11 cellular contexts compared by ENCODE assay signal in the genomic region with DNA sequence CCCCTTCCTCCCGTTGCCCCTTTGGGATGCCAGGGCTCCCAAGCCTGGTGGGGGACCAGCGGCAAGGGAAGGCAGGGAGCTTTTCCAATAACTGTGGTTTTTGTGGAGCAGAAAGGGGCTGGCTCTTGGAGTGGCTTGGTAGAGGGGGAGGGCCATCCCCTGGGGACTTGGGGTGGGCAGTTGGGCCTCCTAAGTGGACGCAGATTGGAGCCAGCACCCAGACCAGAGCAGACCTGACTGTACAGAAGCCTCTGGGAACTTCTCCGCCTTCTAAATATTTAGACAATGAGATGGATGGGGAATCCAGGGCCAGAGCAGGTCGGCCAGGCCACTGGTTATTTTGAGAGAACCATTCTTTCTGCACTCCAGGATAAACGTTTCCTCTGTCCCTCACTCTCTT. TPM values are rescaled to one million over a fixed set of nuclear protein-coding genes. Genes with fewer than 3 reads are reported as not detected.
DNase-seq lines count a peak whose midpoint lies in the region; ATAC-seq, FAIRE-seq and TF ChIP-seq lines count a peak whose summit lies in the region.
"Had no signal": no experiment of that assay in that cellular context is flagged by ENCODE, and none has a peak within 500 bp of the region (broad histone marks: within the 10 kb centered on the region; RNA-seq: fewer than 3 reads in every experiment).

No MANE protein-coding gene starts in this region.

- TF ChIP-seq EP300 in K562 (IDR thresholded peaks at IDR 0.05; ENCODE audit: low read length) (no peak), suprapubic skin (IDR thresholded peaks at IDR 0.05) (no peak)

- H2AFZ ChIP-seq in K562 (ENCODE audit: low read depth, low read length) (peak overlapping the region; percentile 37; the same call in 1 of the 2 replicates), H9 (ENCODE audit: low read length) (no peak overlapping the region)

- H2BK12ac ChIP-seq in H9 (ENCODE audit: insufficient read length, low read depth, low read length) = no peak overlapping the region

- no peak overlapping the region for H2BK15ac ChIP-seq in H9 (ENCODE audit: low read depth, low read length)

- no TSS peak for BruUV-seq in K562 (replicated peaks; lab: Mats Ljungman, UMichigan)

- TF ChIP-seq CTCF in K562 (IDR thresholded peaks at IDR 0.05 in 2 of 3, conservative IDR thresholded peaks at IDR 0.05 in 1 of 3; ENCODE audit: insufficient read depth in 2 of 3, low read depth in 1 of 3, low read length in 3 of 3) (no peak), lower lobe of right lung (IDR thresholded peaks at IDR 0.05) (no peak), suprapubic skin (IDR thresholded peaks at IDR 0.05) (no peak), H9 (conservative IDR thresholded peaks at IDR 0.05) (no peak), dorsolateral prefrontal cortex (IDR thresholded peaks at IDR 0.05 in 54 of 56, conservative IDR thresholded peaks at IDR 0.05 in 2 of 56; ENCODE audit: low read depth in 1 of 56, partially characterized antibody in 56 of 56) (no peak)

- FAIRE-seq in K562 (lab: Jason Lieb, UNC) = no peak

- H3K4me2 ChIP-seq in K562 (ENCODE audit: insufficient read depth, low read length) (no peak overlapping the region), H9 (ENCODE audit: insufficient read depth, insufficient read length, low read length) (no peak overlapping the region)

- no peak overlapping the region for H3K18ac ChIP-seq in H9 (ENCODE audit: insufficient read length, low read depth, low read length)

- no peak overlapping the region for H4K8ac ChIP-seq in H9 (replicated peaks; ENCODE audit: insufficient read length, low read depth, low read length)

- H3K9me3 ChIP-seq in K562 (replicated peaks; ENCODE audit: control insufficient read depth, insufficient read depth, low read depth, low read length) = no peaks in the 10 kb centered on the region
- H3K9me3 ChIP-seq in lower lobe of right lung = no peaks in the 10 kb centered on the region
- no peaks in the 10 kb centered on the region for H3K9me3 ChIP-seq in suprapubic skin
- H3K9me3 ChIP-seq in H9 (ENCODE audit: control insufficient read depth, low read depth, low read length) = no peaks in the 10 kb centered on the region
- H3K9me3 ChIP-seq: SJSA1 had no signal

- H3K4me1 Mint-ChIP-seq in activated T-cell treated with anti-CD3 and anti-CD28 coated beads, Interleukin-2, amount 50 U/mL, for 72 hours (ENCODE audit: low read depth) = peaks cover 86% of the 10 kb centered on the region
- H3K4me1 Mint-ChIP-seq in activated T-cell treated with anti-CD3 and anti-CD28 coated beads, Interleukin-2, amount 50 U/mL, for 24 hours (ENCODE audit: low read depth) = peaks cover 77% of the 10 kb centered on the region
- peaks cover 9 to 27% of the 10 kb centered on the region in 2 experiments for H3K4me1 Mint-ChIP-seq in H9

- intact Hi-C loops in K562 (cut with micrococcal nuclease) (no loop called here), lower lobe of right lung (cut with DNase I) (no loop called here), dorsolateral prefrontal cortex (cut with DNase I) (no loop called here)

- no peaks in the 10 kb centered on the region for H4K20me1 ChIP-seq in K562 (replicated peaks; ENCODE audit: control insufficient read depth, insufficient read depth, low read length)
- H4K20me1 ChIP-seq in H9 (ENCODE audit: control insufficient read depth, insufficient read depth, insufficient read length) = no peaks in the 10 kb centered on the region

- no peak overlapping the region for H3T11ph ChIP-seq in H9 (ENCODE audit: low read length)

- no peak overlapping the region for H2BK5ac ChIP-seq in H9 (ENCODE audit: insufficient read length, low read length)

- ATAC-seq in activated T-cell treated with anti-CD3 and anti-CD28 coated beads, Interleukin-2, amount 50 U/mL, for 72 hours (replicated peaks in 1 of 2) = no peak
- no peak for ATAC-seq in K562
- no peak for ATAC-seq in lower lobe of right lung

- H2BK20ac ChIP-seq in H9 (ENCODE audit: low read depth, low read length, poor library complexity, severe bottlenecking) = no peak overlapping the region

- no peak overlapping the region for H4K5ac ChIP-seq in H9 (ENCODE audit: insufficient read length, low read depth, low read length)

- H3K9me3 Mint-ChIP-seq in activated T-cell treated with anti-CD3 and anti-CD28 coated beads, Interleukin-2, amount 50 U/mL, for 72 hours = no peaks in the 10 kb centered on the region
- no peaks in the 10 kb centered on the region for H3K9me3 Mint-ChIP-seq in activated T-cell treated with anti-CD3 and anti-CD28 coated beads, Interleukin-2, amount 50 U/mL, for 24 hours
- H3K9me3 Mint-ChIP-seq in H9 = no peaks in the 10 kb centered on the region; a peak in 1 of 5 replicates

- H3K9ac ChIP-seq in K562 (ENCODE audit: insufficient read depth in 1 of 2, low read depth in 2 of 2, low read length in 2 of 2) = peak overlapping the region in 1 of 2 experiments; percentile 48; a peak in 1 of 4 replicates
- H3K9ac ChIP-seq in H9 (ENCODE audit: extremely low read depth, insufficient read length, low read length) = no peak overlapping the region

- H2BK120ac ChIP-seq in H9 (ENCODE audit: low read depth, low read length, poor library complexity, severe bottlenecking) = no peak overlapping the region

- H3K27me3 Mint-ChIP-seq in activated T-cell treated with anti-CD3 and anti-CD28 coated beads, Interleukin-2, amount 50 U/mL, for 72 hours (ENCODE audit: low read depth) = no peaks in the 10 kb centered on the region
- H3K27me3 Mint-ChIP-seq in activated T-cell treated with anti-CD3 and anti-CD28 coated beads, Interleukin-2, amount 50 U/mL, for 24 hours = no peaks in the 10 kb centered on the region
- peaks cover 14% of the 10 kb centered on the region for H3K27me3 Mint-ChIP-seq in H9 (ENCODE audit: low read depth)

- no peak overlapping the region for H3K23ac ChIP-seq in H9 (ENCODE audit: insufficient read length, low read depth, low read length)

- H3K27ac Mint-ChIP-seq in activated T-cell treated with anti-CD3 and anti-CD28 coated beads, Interleukin-2, amount 50 U/mL, for 72 hours = no peak overlapping the region
- H3K27ac Mint-ChIP-seq in activated T-cell treated with anti-CD3 and anti-CD28 coated beads, Interleukin-2, amount 50 U/mL, for 24 hours = no peak overlapping the region
- no peak overlapping the region; a peak in 1 of 7 replicates for H3K27ac Mint-ChIP-seq in H9

- H3K4ac ChIP-seq in H9 (ENCODE audit: low read depth, low read length) = no peak overlapping the region

- H3K23me2 ChIP-seq in H9 (ENCODE audit: insufficient read length, low read depth, low read length, poor library complexity, severe bottlenecking) = no peaks in the 10 kb centered on the region

- H3K79me2 ChIP-seq in K562 (ENCODE audit: control insufficient read depth, insufficient read depth, low read length) (no peaks in the 10 kb centered on the region), H9 (ENCODE audit: insufficient read depth, low read length) (no peaks in the 10 kb centered on the region)

- H2AK5ac ChIP-seq in H9 (ENCODE audit: insufficient read length, low read length) = no peak overlapping the region

- H3K56ac ChIP-seq in H9 (ENCODE audit: insufficient read length, low read depth, low read length) = no peak overlapping the region

- H3K4me3 Mint-ChIP-seq in activated T-cell treated with anti-CD3 and anti-CD28 coated beads, Interleukin-2, amount 50 U/mL, for 72 hours = peak overlapping the region; percentile 95
- H3K4me3 Mint-ChIP-seq in activated T-cell treated with anti-CD3 and anti-CD28 coated beads, Interleukin-2, amount 50 U/mL, for 24 hours = no peak overlapping the region
- H3K4me3 Mint-ChIP-seq in H9 = no peak overlapping the region

- H3K27me3 ChIP-seq in K562 (ENCODE audit: control insufficient read depth in 2 of 2, insufficient read depth in 2 of 2, low read length in 2 of 2) (no peaks in the 10 kb centered on the region), lower lobe of right lung (ENCODE audit: low read depth) (no peaks in the 10 kb centered on the region), suprapubic skin (no peaks in the 10 kb centered on the region), H9 (ENCODE audit: insufficient read depth, low read length) (no peaks in the 10 kb centered on the region), dorsolateral prefrontal cortex (no peaks in the 10 kb centered on the region)
- H3K27me3 ChIP-seq: SJSA1 had no signal

- no peak for TF ChIP-seq RAD21 in K562 (CRISPR knock-in tag; conservative IDR thresholded peaks at IDR 0.05 in 1 of 2, IDR thresholded peaks at IDR 0.05 in 1 of 2)

- no peak overlapping the region for H3K14ac ChIP-seq in H9 (ENCODE audit: insufficient read depth, low read length)

- no peak overlapping the region for H3K4me3 ChIP-seq in K562
- peak overlapping the region; percentile 47 for H3K4me3 ChIP-seq in lower lobe of right lung
- no peak overlapping the region for H3K4me3 ChIP-seq in suprapubic skin
- H3K4me3 ChIP-seq in dorsolateral prefrontal cortex = peak overlapping the region in 3 of 59 donors; percentile 7 to 28 (median 13)
- H3K4me3 ChIP-seq: SJSA1 had no signal

- POLR2A ChIA-PET in K562 (lab: Yijun Ruan, JAX) = interaction anchor here (1.6 to 2.3 kb wide), 2 partner anchors 10 to 11 kb away, joined by 6 to 8 read pairs; no protein-coding TSS in a partner anchor

- no peak overlapping the region for H4K91ac ChIP-seq in H9 (ENCODE audit: insufficient read length, low read depth, low read length)

- CTCF ChIA-PET in K562 (lab: Yijun Ruan, JAX; ENCODE audit: low intra/inter-chr PET ratio) = no interaction called here

- no peak for DNase-seq in activated T-cell treated with anti-CD3 and anti-CD28 coated beads, Interleukin-2, amount 50 U/mL, for 72 hours
- DNase-seq in activated T-cell treated with anti-CD3 and anti-CD28 coated beads, Interleukin-2, amount 50 U/mL, for 24 hours = no peak
- no peak for DNase-seq in K562 (ENCODE audit: extremely low read depth in 1 of 4, low spot score in 3 of 4)
- no peak for DNase-seq in lower lobe of right lung
- DNase-seq in suprapubic skin (ENCODE audit: low spot score in 2 of 2) = no peak
- DNase-seq in H9 = no peak
- DNase-seq in C1 segment of cervical spinal cord (lab: John Stamatoyannopoulos, UW) = no peak
- no peak for DNase-seq in dorsolateral prefrontal cortex
- DNase-seq: AML-193 had no signal

- peaks cover 13 to 29% of the 10 kb centered on the region in 2 donors for H3K36me3 Mint-ChIP-seq in activated T-cell treated with anti-CD3 and anti-CD28 coated beads, Interleukin-2, amount 50 U/mL, for 72 hours (ENCODE audit: insufficient read depth in 2 of 2)
- H3K36me3 Mint-ChIP-seq in activated T-cell treated with anti-CD3 and anti-CD28 coated beads, Interleukin-2, amount 50 U/mL, for 24 hours (ENCODE audit: low read depth) = no peaks in the 10 kb centered on the region
- H3K36me3 Mint-ChIP-seq in H9 (ENCODE audit: insufficient read depth in 1 of 3, low read depth in 3 of 3) = no peaks in the 10 kb centered on the region

- H3K4me1 ChIP-seq in K562 (replicated peaks in 1 of 2; ENCODE audit: control insufficient read depth in 2 of 2, insufficient read depth in 2 of 2, low read length in 2 of 2) = peaks cover 54% of the 10 kb centered on the region in 2 experiments
- H3K4me1 ChIP-seq in lower lobe of right lung = peaks cover 46% of the 10 kb centered on the region
- peaks cover 74% of the 10 kb centered on the region for H3K4me1 ChIP-seq in suprapubic skin
- H3K4me1 ChIP-seq in H9 (ENCODE audit: insufficient read depth, low read length) = no peaks in the 10 kb centered on the region; the same call in 1 of the 2 replicates
- H3K4me1 ChIP-seq: SJSA1 had no signal

- no peaks in the 10 kb centered on the region for H3K9me1 ChIP-seq in K562 (ENCODE audit: control insufficient read depth, insufficient read depth, low read length)

- H3K27ac ChIP-seq in K562 (ENCODE audit: extremely low read depth, low read depth, low read length) (no peak overlapping the region), lower lobe of right lung (peak overlapping the region; percentile 71), suprapubic skin (peak overlapping the region; percentile 34), H9 (ENCODE audit: insufficient read length, low read depth, low read length) (no peak overlapping the region), dorsolateral prefrontal cortex (peak overlapping the region in 22 of 59 donors; percentile 1 to 73 (median 31))
- H3K27ac ChIP-seq: SJSA1 had no signal

- in situ Hi-C loops in K562 (cut with MboI) = no loop called here

- TF ChIP-seq POLR2A in K562 (conservative IDR thresholded peaks at IDR 0.05) (no peak), suprapubic skin (IDR thresholded peaks at IDR 0.05) (no peak)

- 61% methylated on average over 6 of the region's 6 CpGs for WGBS in K562 (ENCODE audit: insufficient coverage, low coverage, missing lambda C conversion rate)
- WGBS in suprapubic skin = 63% methylated on average over 5 of the region's 6 CpGs
- no CpG with 5 or more reads among the region's 6 CpGs for WGBS in H9 (ENCODE audit: extremely low coverage, insufficient read length, low lambda C conversion rate)

- H3K79me1 ChIP-seq in H9 (ENCODE audit: insufficient read depth, low read depth, low read length, poor library complexity, severe bottlenecking) = no peaks in the 10 kb centered on the region

- H3K36me3 ChIP-seq in K562 (ENCODE audit: control insufficient read depth, insufficient read depth, low read length) (no peaks in the 10 kb centered on the region), lower lobe of right lung (no peaks in the 10 kb centered on the region), suprapubic skin (no peaks in the 10 kb centered on the region)
- H3K36me3 ChIP-seq: SJSA1 had no signal

RNA-seq across cellular contexts. Expression of a gene that starts 4.2 kb away (rescaled TPM):
- total RNA-seq in activated T-cell treated with anti-CD3 and anti-CD28 coated beads, Interleukin-2, amount 50 U/mL, for 72 hours = 10 to 100 TPM; 32.4 to 47.1 TPM
- total RNA-seq in K562 (2011; cell fraction: chromatin; rRNA removed; ENCODE audit: low replicate concordance) = 3.0 and 9.9 TPM in 2 replicates
- total RNA-seq in K562 (2011; cell fraction: nucleolus; rRNA removed) = 4.3 and 7.3 TPM in 2 replicates
- total RNA-seq in K562 (2011; cell fraction: nucleoplasm; rRNA removed) = 3.1 and 3.6 TPM in 2 replicates
- total RNA-seq in K562 (2014; rRNA removed) (0.61 and 1.5 TPM in 2 replicates), K562 (2014; rRNA removed; fragmentation: Illumina TruSeq; extraction: Trizol) (0.18 and 0.45 TPM in 2 replicates), K562 (2015; rRNA removed; fragmentation: Illumina TruSeq; extraction: Trizol) (0.30 and 0.36 TPM in 2 replicates), K562 (2021) (1.4 and 1.9 TPM in 2 replicates), lower lobe of right lung (6.9 TPM), suprapubic skin (1 to 10 TPM in 3 of 4 donors, under 1 TPM in 1; 0.57 to 6.7 (median 2.4) TPM), H9 (2021) (not detected in 2 replicates), dorsolateral prefrontal cortex (1 to 10 TPM in 20 of 120 experiments, under 1 TPM in 69, not detected in 31; 0.19 to 2.5 (median 0.63) TPM)
- polyA plus RNA-seq in K562 (2011; rRNA removed) (1.7 and 2.0 TPM in 2 replicates), K562 (2014; fragmentation: Illumina TruSeq; extraction: Trizol) (0.58 and 0.65 TPM in 2 replicates), K562 (2014; fragmentation: Nextera tagmentation; extraction: Ambion mirVana) (under 1 TPM in 1 of 2 experiments, not detected in 1; 0.11 TPM), K562 (2014; rRNA removed) (1.7 and 3.4 TPM in 2 replicates)
- polyA plus RNA-seq in K562 (2011; cell fraction: cytosol; rRNA removed) = 1.6 and 7.6 TPM in 2 replicates
- polyA plus RNA-seq in K562 (2011; cell fraction: nucleus; rRNA removed) = 3.7 and 12.1 TPM in 2 replicates
- polyA plus RNA-seq in K562 (2012) = 0.46 and 0.89 TPM in 2 replicates
- 0.24 and 0.35 TPM in 2 replicates for polyA minus RNA-seq in K562 (2011; rRNA and poly(A)+ RNA removed)
- 0.38 TPM in 1 of 2 replicates, not detected in the other for polyA minus RNA-seq in K562 (2011; cell fraction: cytosol; rRNA and poly(A)+ RNA removed)
- 1.1 and 1.2 TPM in 2 replicates for polyA minus RNA-seq in K562 (2011; cell fraction: nucleus; rRNA and poly(A)+ RNA removed)
- total RNA-seq: SJSA1 had no signal

RNA-seq across cellular contexts. Expression of a gene that starts 15.3 kb away (rescaled TPM):
- 10 to 100 TPM; 24.8 to 29.5 TPM for total RNA-seq in activated T-cell treated with anti-CD3 and anti-CD28 coated beads, Interleukin-2, amount 50 U/mL, for 72 hours
- not detected in 2 replicates for total RNA-seq in K562 (2011; cell fraction: chromatin; rRNA removed; ENCODE audit: low replicate concordance)
- not detected in 2 replicates for total RNA-seq in K562 (2011; cell fraction: nucleolus; rRNA removed)
- not detected in 2 replicates for total RNA-seq in K562 (2011; cell fraction: nucleoplasm; rRNA removed)
- total RNA-seq in K562 (2014; rRNA removed) = not detected in 2 replicates
- total RNA-seq in K562 (2014; rRNA removed; fragmentation: Illumina TruSeq; extraction: Trizol) = not detected in 2 replicates
- not detected in 2 replicates for total RNA-seq in K562 (2015; rRNA removed; fragmentation: Illumina TruSeq; extraction: Trizol)
- not detected in 2 replicates for total RNA-seq in K562 (2021)
- not detected in 2 replicates for polyA plus RNA-seq in K562 (2011; rRNA removed)
- polyA plus RNA-seq in K562 (2011; cell fraction: cytosol; rRNA removed) = not detected in 2 replicates
- polyA plus RNA-seq in K562 (2011; cell fraction: nucleus; rRNA removed) = not detected in 2 replicates
- not detected in 2 replicates for polyA plus RNA-seq in K562 (2012)
- not detected in 2 replicates for polyA plus RNA-seq in K562 (2014; fragmentation: Illumina TruSeq; extraction: Trizol)
- polyA plus RNA-seq in K562 (2014; fragmentation: Nextera tagmentation; extraction: Ambion mirVana) = 1 to 10 TPM in 1 of 2 experiments, not detected in 1; 1.3 TPM
- not detected in 2 replicates for polyA plus RNA-seq in K562 (2014; rRNA removed)
- polyA minus RNA-seq in K562 (2011; rRNA and poly(A)+ RNA removed) = not detected in 2 replicates
- not detected in 2 replicates for polyA minus RNA-seq in K562 (2011; cell fraction: cytosol; rRNA and poly(A)+ RNA removed)
- not detected in 2 replicates for polyA minus RNA-seq in K562 (2011; cell fraction: nucleus; rRNA and poly(A)+ RNA removed)
- not detected for total RNA-seq in lower lobe of right lung
- not detected for total RNA-seq in suprapubic skin
- not detected in 2 replicates for total RNA-seq in H9 (2021)
- total RNA-seq in dorsolateral prefrontal cortex = 1 to 10 TPM in 43 of 120 experiments, not detected in 77; 3.1 to 9.9 (median 5.0) TPM
- total RNA-seq: pulmonary artery endothelial cell, SJSA1 had no signal

RNA-seq across cellular contexts. Expression of a gene that starts 19.6 kb away (rescaled TPM):
- 100 to 1,000 TPM; 292 to 300 TPM for total RNA-seq in activated T-cell treated with anti-CD3 and anti-CD28 coated beads, Interleukin-2, amount 50 U/mL, for 72 hours
- total RNA-seq in K562 (2011; cell fraction: chromatin; rRNA removed; ENCODE audit: low replicate concordance) = 68.2 and 118 TPM in 2 replicates
- total RNA-seq in K562 (2011; cell fraction: nucleolus; rRNA removed) = 47.8 and 53.5 TPM in 2 replicates
- 91.9 and 153 TPM in 2 replicates for total RNA-seq in K562 (2011; cell fraction: nucleoplasm; rRNA removed)
- total RNA-seq in K562 (2014; rRNA removed) (149 and 180 TPM in 2 replicates), K562 (2014; rRNA removed; fragmentation: Illumina TruSeq; extraction: Trizol) (126 and 150 TPM in 2 replicates), K562 (2015; rRNA removed; fragmentation: Illumina TruSeq; extraction: Trizol) (154 and 156 TPM in 2 replicates), K562 (2021) (277 TPM in 2 replicates), lower lobe of right lung (155 TPM), suprapubic skin (100 to 1,000 TPM in 1 of 4 donors, 10 to 100 TPM in 3; 56.0 to 102 (median 78.6) TPM), H9 (2021) (339 and 343 TPM in 2 replicates), dorsolateral prefrontal cortex (1,000 to 10,000 TPM in 107 of 120 experiments, 100 to 1,000 TPM in 13; 467 to 2,124 (median 1,470) TPM)
- polyA plus RNA-seq in K562 (2011; rRNA removed) (255 and 327 TPM in 2 replicates), K562 (2014; fragmentation: Illumina TruSeq; extraction: Trizol) (307 and 350 TPM in 2 replicates), K562 (2014; fragmentation: Nextera tagmentation; extraction: Ambion mirVana) (10 to 100 TPM; 34.6 to 40.2 TPM), K562 (2014; rRNA removed) (266 and 273 TPM in 2 replicates)
- 230 and 235 TPM in 2 replicates for polyA plus RNA-seq in K562 (2011; cell fraction: cytosol; rRNA removed)
- polyA plus RNA-seq in K562 (2011; cell fraction: nucleus; rRNA removed) = 152 and 155 TPM in 2 replicates
- 203 and 388 TPM in 2 replicates for polyA plus RNA-seq in K562 (2012)
- polyA minus RNA-seq in K562 (2011; rRNA and poly(A)+ RNA removed) = 333 and 438 TPM in 2 replicates
- polyA minus RNA-seq in K562 (2011; cell fraction: cytosol; rRNA and poly(A)+ RNA removed) = 82.3 and 91.6 TPM in 2 replicates
- polyA minus RNA-seq in K562 (2011; cell fraction: nucleus; rRNA and poly(A)+ RNA removed) = 20.3 and 36.9 TPM in 2 replicates

RNA-seq across cellular contexts. Expression of a gene that starts 40.3 kb away (rescaled TPM):
- total RNA-seq in activated T-cell treated with anti-CD3 and anti-CD28 coated beads, Interleukin-2, amount 50 U/mL, for 72 hours = 1 to 10 TPM; 3.4 to 7.0 TPM
- 6.5 and 10.4 TPM in 2 replicates for total RNA-seq in K562 (2011; cell fraction: chromatin; rRNA removed; ENCODE audit: low replicate concordance)
- total RNA-seq in K562 (2011; cell fraction: nucleolus; rRNA removed) = 5.1 and 6.8 TPM in 2 replicates
- 6.0 and 8.6 TPM in 2 replicates for total RNA-seq in K562 (2011; cell fraction: nucleoplasm; rRNA removed)
- total RNA-seq in K562 (2014; rRNA removed) (4.7 and 6.5 TPM in 2 replicates), K562 (2014; rRNA removed; fragmentation: Illumina TruSeq; extraction: Trizol) (2.8 TPM in 2 replicates), K562 (2015; rRNA removed; fragmentation: Illumina TruSeq; extraction: Trizol) (2.3 and 2.5 TPM in 2 replicates), K562 (2021) (5.9 and 6.5 TPM in 2 replicates), lower lobe of right lung (4.9 TPM), suprapubic skin (1 to 10 TPM in 3 of 4 donors, under 1 TPM in 1; 0.68 to 1.8 (median 1.2) TPM), H9 (2021) (0.87 and 1.1 TPM in 2 replicates), dorsolateral prefrontal cortex (10 to 100 TPM; 57.1 to 95.2 (median 76.6) TPM)
- polyA plus RNA-seq in K562 (2011; rRNA removed) (3.3 and 3.5 TPM in 2 replicates), K562 (2014; fragmentation: Illumina TruSeq; extraction: Trizol) (4.1 and 4.2 TPM in 2 replicates), K562 (2014; fragmentation: Nextera tagmentation; extraction: Ambion mirVana) (under 1 TPM; 0.67 to 0.83 TPM), K562 (2014; rRNA removed) (3.3 and 5.1 TPM in 2 replicates)
- polyA plus RNA-seq in K562 (2011; cell fraction: cytosol; rRNA removed) = 3.0 and 6.0 TPM in 2 replicates
- polyA plus RNA-seq in K562 (2011; cell fraction: nucleus; rRNA removed) = 3.7 and 5.0 TPM in 2 replicates
- polyA plus RNA-seq in K562 (2012) = 1.3 and 2.1 TPM in 2 replicates
- polyA minus RNA-seq in K562 (2011; rRNA and poly(A)+ RNA removed) = 1.9 and 3.0 TPM in 2 replicates
- 2.0 and 2.5 TPM in 2 replicates for polyA minus RNA-seq in K562 (2011; cell fraction: cytosol; rRNA and poly(A)+ RNA removed)
- 0.67 and 1.1 TPM in 2 replicates for polyA minus RNA-seq in K562 (2011; cell fraction: nucleus; rRNA and poly(A)+ RNA removed)

Comparison
In these comparisons a context has a peak if more than half of its experiments do, and no peak if none do; other contexts are left out.
1. H3K4me3 Mint-ChIP-seq: peak in activated T-cell treated with anti-CD3 and anti-CD28 coated beads, Interleukin-2, amount 50 U/mL, for 72 hours (2 of 2); none in activated T-cell treated with anti-CD3 and anti-CD28 coated beads, Interleukin-2, amount 50 U/mL, for 24 hours (single experiment) and H9 (0 of 2).
2. H3K27ac ChIP-seq: peak in lower lobe of right lung (single experiment) and suprapubic skin (single experiment); none in K562 (single experiment) and H9 (single experiment).